10 cellular contexts compared by ENCODE assay signal in genomic region chr10:77592946-77593636, GRCh38. TPM values are rescaled to one million over a fixed set of nuclear protein-coding genes. Genes with fewer than 3 reads are reported as not detected.
DNase-seq lines count a peak whose midpoint lies in the region; ATAC-seq and TF ChIP-seq lines count a peak whose summit lies in the region.
"Had no signal": no experiment of that assay in that cellular context is flagged by ENCODE, and none has a peak within 500 bp of the region (broad histone marks: within the 10 kb centered on the region; RNA-seq: fewer than 3 reads in every experiment).

No MANE protein-coding gene starts in this region.

- TF ChIP-seq POLR2A in HCT116 (IDR thresholded peaks at IDR 0.05; ENCODE audit: borderline replicate concordance, extremely low read depth, insufficient read depth, insufficient read length) (no peak), gastroesophageal sphincter (IDR thresholded peaks at IDR 0.05) (no peak)

- no peaks in the 10 kb centered on the region for H3K27me3 ChIP-seq in HCT116 (ENCODE audit: insufficient read depth, low read length)
- H3K27me3 ChIP-seq in gastroesophageal sphincter: no peaks in the 10 kb centered on the region

- H4K20me1 ChIP-seq in HCT116 (ENCODE audit: insufficient read depth): no peaks in the 10 kb centered on the region

- no peak for TF ChIP-seq EP300 in gastroesophageal sphincter (IDR thresholded peaks at IDR 0.05)

- BruUV-seq in HCT116 (replicated peaks; lab: Mats Ljungman, UMichigan): no TSS peak

- POLR2A ChIA-PET in HCT116 (lab: Charles Lee): no interaction called here

- peak overlapping the region; percentile 34; the same call in 1 of the 2 replicates for H3K9ac ChIP-seq in HCT116 (ENCODE audit: low read length)
- H3K9ac ChIP-seq: KMS-11 had no signal

- H3K9me2 ChIP-seq in HCT116 (ENCODE audit: insufficient read depth): no peaks in the 10 kb centered on the region

- H3K36me3 ChIP-seq in HCT116 (ENCODE audit: control insufficient read depth in 1 of 2, insufficient read depth in 2 of 2, low read length in 2 of 2) (no peaks in the 10 kb centered on the region), gastroesophageal sphincter (no peaks in the 10 kb centered on the region)

- H3K4me2 ChIP-seq in HCT116 (ENCODE audit: low read length): peak overlapping the region; percentile 77
- H3K4me2 ChIP-seq: KMS-11 had no signal

- peak overlapping the region in 1 of 2 experiments; percentile 37; a peak in 1 of 4 replicates for H3K4me3 ChIP-seq in HCT116 (replicated peaks in 1 of 2; ENCODE audit: low read depth in 1 of 2, low read length in 2 of 2)
- no peak overlapping the region for H3K4me3 ChIP-seq in gastroesophageal sphincter

- CTCF ChIA-PET in HCT116 (lab: Charles Lee): no interaction called here

- peak; percentile 24; the same call in 1 of the 2 replicates for TF ChIP-seq RAD21 in HCT116 (IDR thresholded peaks at IDR 0.05; ENCODE audit: low read depth)

- DNase-seq in HCT116 (ENCODE audit: low read depth, low spot score) (peak; percentile 63), T1000 (lab: John Stamatoyannopoulos, UW) (peak; percentile 54), smooth muscle cell of the brain vasculature (ENCODE audit: low read depth, low spot score) (peak; percentile 62), GDM1 (lab: John Stamatoyannopoulos, UW) (no peak), NAMALWA (ENCODE audit: low spot score) (no peak)
- DNase-seq: effector CD4-positive, alpha-beta T cell had no signal

- no peak for TF ChIP-seq CTCF in HCT116 (IDR thresholded peaks at IDR 0.05 in 2 of 3, conservative IDR thresholded peaks at IDR 0.05 in 1 of 3; ENCODE audit: borderline replicate concordance in 1 of 3, insufficient read depth in 1 of 3, low read depth in 2 of 3, low read length in 2 of 3)
- TF ChIP-seq CTCF in gastroesophageal sphincter (IDR thresholded peaks at IDR 0.05): no peak

- peak overlapping the region; percentile 47 for H2AFZ ChIP-seq in HCT116 (ENCODE audit: low read depth, low read length, poor library complexity, severe bottlenecking)

- intact Hi-C loops in HCT116 (cut with micrococcal nuclease): loop anchor here (5.0 kb wide), 1 partner anchor 166 kb away; no protein-coding TSS in a partner anchor

- H3K79me2 ChIP-seq in HCT116 (ENCODE audit: insufficient read depth, low read length): no peaks in the 10 kb centered on the region

- WGBS in gastroesophageal sphincter (ENCODE audit: low coverage in 1 of 2), 2 donors: 41 to 63% methylated on average over 3 to 5 of the region's 5 CpGs

- ATAC-seq in HCT116 (peak; percentile 91), gastroesophageal sphincter (peak; percentile 73), HG03039 (IDR thresholded peaks at IDR 0.05; ENCODE audit: unreplicated experiment) (no peak), GM21515 (IDR thresholded peaks at IDR 0.05; ENCODE audit: unreplicated experiment) (no peak)

- peaks cover 0 to 21% of the 10 kb centered on the region in 2 experiments; a peak in 2 of 4 replicates for H3K4me1 ChIP-seq in HCT116 (ENCODE audit: control insufficient read depth in 1 of 2, insufficient read depth in 2 of 2, low read length in 2 of 2)
- peaks cover 9 to 72% (median 16%) of the 10 kb centered on the region in 3 donors for H3K4me1 ChIP-seq in gastroesophageal sphincter

- H3K27ac ChIP-seq in HCT116 (ENCODE audit: low read depth, low read length): no peak overlapping the region
- peak overlapping the region in 3 of 4 donors; percentile 86 to 89 (median 87) for H3K27ac ChIP-seq in gastroesophageal sphincter
- H3K27ac ChIP-seq: KMS-11 had no signal

- RAD21 ChIA-PET in HCT116 (lab: Charles Lee; ENCODE audit: low non-redundant PET in 1 of 2, low total read pairs in 2 of 2, uncharacterized antibody in 2 of 2, unreplicated experiment in 2 of 2): no interaction called here

- H3K9me3 ChIP-seq in HCT116 (ENCODE audit: control insufficient read depth in 1 of 2, insufficient read depth in 1 of 2, low read depth in 1 of 2, low read length in 2 of 2) (no peaks in the 10 kb centered on the region), gastroesophageal sphincter (no peaks in the 10 kb centered on the region)

TF ChIP-seq in HCT116, 20 proteins besides CTCF, POLR2A, EP300 and RAD21:
- TF ChIP-seq EZH2 (IDR thresholded peaks at IDR 0.05) (no peak), CBX3 (IDR thresholded peaks at IDR 0.05; ENCODE audit: low read depth) (peak; percentile 89; the same call in 1 of the 2 replicates), FOSL1 (IDR thresholded peaks at IDR 0.05; ENCODE audit: low read depth) (peak; percentile 89), ZNF274 (IDR thresholded peaks at IDR 0.05; ENCODE audit: low read depth, low read length) (no peak), ZBTB33 (IDR thresholded peaks at IDR 0.05; ENCODE audit: extremely low read depth, insufficient replicate concordance, low read length) (no peak), POLR2AphosphoS5 (IDR thresholded peaks at IDR 0.05; ENCODE audit: low read depth, low read length) (no peak; the same call in 1 of the 2 replicates), SIN3A (IDR thresholded peaks at IDR 0.05; ENCODE audit: low read depth) (no peak; the same call in 1 of the 2 replicates), ELF1 (IDR thresholded peaks at IDR 0.05; ENCODE audit: borderline replicate concordance, low read depth) (no peak), SP1 (IDR thresholded peaks at IDR 0.05; ENCODE audit: low read depth) (peak; percentile 80), JUND (IDR thresholded peaks at IDR 0.05) (peak; percentile 83), TCF7L2 (IDR thresholded peaks at IDR 0.05; ENCODE audit: borderline replicate concordance, extremely low read depth, insufficient read depth, insufficient read length) (no peak), EZH2phosphoT487 (IDR thresholded peaks at IDR 0.05; ENCODE audit: borderline replicate concordance) (no peak), EGR1 (IDR thresholded peaks at IDR 0.05; ENCODE audit: low read depth) (no peak), ZFX (IDR thresholded peaks at IDR 0.05) (no peak), YY1 (IDR thresholded peaks at IDR 0.05; ENCODE audit: extremely low read depth, insufficient replicate concordance, low read depth, low read length) (peak; percentile 44), SRF (IDR thresholded peaks at IDR 0.05; ENCODE audit: low read depth) (no peak)
- TF ChIP-seq, protein P1, sequence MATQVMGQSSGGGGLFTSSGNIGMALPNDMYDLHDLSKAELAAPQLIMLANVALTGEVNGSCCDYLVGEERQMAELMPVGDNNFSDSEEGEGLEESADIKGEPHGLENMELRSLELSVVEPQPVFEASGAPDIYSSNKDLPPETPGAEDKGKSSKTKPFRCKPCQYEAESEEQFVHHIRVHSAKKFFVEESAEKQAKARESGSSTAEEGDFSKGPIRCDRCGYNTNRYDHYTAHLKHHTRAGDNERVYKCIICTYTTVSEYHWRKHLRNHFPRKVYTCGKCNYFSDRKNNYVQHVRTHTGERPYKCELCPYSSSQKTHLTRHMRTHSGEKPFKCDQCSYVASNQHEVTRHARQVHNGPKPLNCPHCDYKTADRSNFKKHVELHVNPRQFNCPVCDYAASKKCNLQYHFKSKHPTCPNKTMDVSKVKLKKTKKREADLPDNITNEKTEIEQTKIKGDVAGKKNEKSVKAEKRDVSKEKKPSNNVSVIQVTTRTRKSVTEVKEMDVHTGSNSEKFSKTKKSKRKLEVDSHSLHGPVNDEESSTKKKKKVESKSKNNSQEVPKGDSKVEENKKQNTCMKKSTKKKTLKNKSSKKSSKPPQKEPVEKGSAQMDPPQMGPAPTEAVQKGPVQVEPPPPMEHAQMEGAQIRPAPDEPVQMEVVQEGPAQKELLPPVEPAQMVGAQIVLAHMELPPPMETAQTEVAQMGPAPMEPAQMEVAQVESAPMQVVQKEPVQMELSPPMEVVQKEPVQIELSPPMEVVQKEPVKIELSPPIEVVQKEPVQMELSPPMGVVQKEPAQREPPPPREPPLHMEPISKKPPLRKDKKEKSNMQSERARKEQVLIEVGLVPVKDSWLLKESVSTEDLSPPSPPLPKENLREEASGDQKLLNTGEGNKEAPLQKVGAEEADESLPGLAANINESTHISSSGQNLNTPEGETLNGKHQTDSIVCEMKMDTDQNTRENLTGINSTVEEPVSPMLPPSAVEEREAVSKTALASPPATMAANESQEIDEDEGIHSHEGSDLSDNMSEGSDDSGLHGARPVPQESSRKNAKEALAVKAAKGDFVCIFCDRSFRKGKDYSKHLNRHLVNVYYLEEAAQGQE (IDR thresholded peaks at IDR 0.05; ENCODE audit: low read depth): no peak
- TF ChIP-seq, protein P2, sequence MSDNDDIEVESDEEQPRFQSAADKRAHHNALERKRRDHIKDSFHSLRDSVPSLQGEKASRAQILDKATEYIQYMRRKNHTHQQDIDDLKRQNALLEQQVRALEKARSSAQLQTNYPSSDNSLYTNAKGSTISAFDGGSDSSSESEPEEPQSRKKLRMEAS (IDR thresholded peaks at IDR 0.05): peak; percentile 91

RNA-seq across cellular contexts. Expression of gene KCNMA1, which starts 44.5 kb away (rescaled TPM):
- 0.49 TPM for total RNA-seq in HCT116 (2021; ENCODE audit: unreplicated experiment)
- polyA plus RNA-seq in HCT116 (2012): not detected in 2 replicates
- 100 to 1,000 TPM; 168 to 389 (median 323) TPM for total RNA-seq in gastroesophageal sphincter

Comparison
In these comparisons a context has a peak if more than half of its experiments do, and no peak if none do; other contexts are left out.
1. ATAC-seq: peak in HCT116 (single experiment) and gastroesophageal sphincter (single experiment); none in HG03039 (single experiment) and GM21515 (single experiment).
2. DNase-seq: peak in HCT116 (single experiment), T1000 (single experiment) and smooth muscle cell of the brain vasculature (single experiment); none in GDM1 (single experiment) and NAMALWA (single experiment).
3. RNA of gene KCNMA1, which starts 44.5 kb away (total RNA-seq): 168 to 389 TPM in gastroesophageal sphincter; 0.49 TPM in HCT116 (single experiment); every median in the first group is over 100 times any median in the second.